Comparison of ENCODE assay signal across 15 cellular contexts in the genomic region with DNA sequence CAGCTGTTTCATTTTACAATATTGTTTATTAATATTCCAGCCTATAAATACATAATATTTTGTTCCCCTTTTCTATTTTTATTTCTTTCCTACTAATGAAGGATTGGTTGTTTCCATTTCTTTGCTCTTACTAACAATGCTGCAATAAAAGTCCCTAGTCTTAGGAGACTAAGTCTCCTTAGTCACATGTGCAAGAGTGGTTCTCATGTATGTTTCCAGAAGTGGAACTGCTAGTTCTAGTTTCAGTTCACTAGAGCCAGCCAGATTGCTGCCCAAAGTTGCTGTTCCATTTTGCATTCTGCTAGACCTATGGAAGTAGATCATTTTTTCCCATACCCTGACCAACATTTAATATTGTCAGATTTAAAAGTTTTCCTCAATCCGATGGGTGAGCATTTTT. TPM values are rescaled to one million over a fixed set of nuclear protein-coding genes. Genes with fewer than 3 reads are reported as not detected.
DNase-seq lines count a peak whose midpoint lies in the region; ATAC-seq, FAIRE-seq and TF ChIP-seq lines count a peak whose summit lies in the region.
"Had no signal": no experiment of that assay in that cellular context is flagged by ENCODE, and none has a peak within 500 bp of the region (broad histone marks: within the 10 kb centered on the region; RNA-seq: fewer than 3 reads in every experiment).

No MANE protein-coding gene starts in this region.

- H3K27me3 ChIP-seq in neural progenitor cell = no peaks in the 10 kb centered on the region

- no peaks in the 10 kb centered on the region for H4K20me1 ChIP-seq in neural progenitor cell (ENCODE audit: low read depth)

- CTCF ChIA-PET in activated CD4-positive, alpha-beta T cell treated with anti-CD3 and anti-CD28 coated beads, Interleukin-2, amount 10 ng/mL, durations not matched to agents 7 days and 5 days (lab: Charles Lee) = no interaction called here

- no peak overlapping the region for H2AFZ ChIP-seq in neural progenitor cell (replicated peaks)

- no peak for DNase-seq in GM18507 (ENCODE audit: extremely low spot score, insufficient read length, low read depth)
- DNase-seq in inferior parietal cortex (ENCODE audit: extremely low spot score) = peak; percentile 6
- no peak for DNase-seq in NCI-H2081 (lab: John Stamatoyannopoulos, UW)
- no peak for DNase-seq in activated CD4-positive, alpha-beta T cell treated with anti-CD3 and anti-CD28 coated beads, Interleukin-2, amount 10 ng/mL, durations not matched to agents 7 days and 5 days
- no peak for DNase-seq in neural progenitor cell (ENCODE audit: low spot score)
- DNase-seq in AG20443 (ENCODE audit: low spot score) = no peak
- DNase-seq: activated CD4-positive, CD25-positive, alpha-beta regulatory T cell; activated T-cell treated with anti-CD3 and anti-CD28 coated beads, Interleukin-2, amount 50 U/mL, for 1 hour; foreskin melanocyte; NCI-H524; stimulated activated CD4-positive, alpha-beta T cell treated with anti-CD3 and anti-CD28 coated beads, Interleukin-15, amount 100 ng/mL, for 24 hours had no signal

- H3K36me3 Mint-ChIP-seq in activated CD4-positive, alpha-beta T cell treated with anti-CD3 and anti-CD28 coated beads, Interleukin-2, amount 10 ng/mL, durations not matched to agents 7 days and 5 days (ENCODE audit: low read depth) = no peaks in the 10 kb centered on the region
- H3K36me3 Mint-ChIP-seq in neural progenitor cell = no peaks in the 10 kb centered on the region

- FAIRE-seq in GM18507 (lab: Jason Lieb, UNC) = peak; percentile 70
- FAIRE-seq: G401.6 had no signal

- H3K9me3 ChIP-seq in neural progenitor cell (ENCODE audit: low read depth) = no peaks in the 10 kb centered on the region

- no peaks in the 10 kb centered on the region for H3K36me3 ChIP-seq in neural progenitor cell

- POLR2A ChIA-PET in activated CD4-positive, alpha-beta T cell treated with anti-CD3 and anti-CD28 coated beads, Interleukin-2, amount 10 ng/mL, durations not matched to agents 7 days and 5 days (lab: Charles Lee) = no interaction called here

- no peak overlapping the region for H3K4me2 ChIP-seq in neural progenitor cell

- H3K9ac ChIP-seq in neural progenitor cell = no peak overlapping the region

- no peaks in the 10 kb centered on the region for H3K4me1 ChIP-seq in neural progenitor cell

- H3K4me3 ChIP-seq in neural progenitor cell = no peak overlapping the region
- H3K4me3 ChIP-seq: SK-N-MC had no signal

- no peak overlapping the region for H3K27ac Mint-ChIP-seq in activated CD4-positive, alpha-beta T cell treated with anti-CD3 and anti-CD28 coated beads, Interleukin-2, amount 10 ng/mL, durations not matched to agents 7 days and 5 days
- no peak overlapping the region for H3K27ac Mint-ChIP-seq in neural progenitor cell

- ATAC-seq in GM21576 (IDR thresholded peaks at IDR 0.05; ENCODE audit: unreplicated experiment) (peak; percentile 93), HG03354 (IDR thresholded peaks at IDR 0.05; ENCODE audit: poor library complexity, severe bottlenecking, unreplicated experiment) (peak; percentile 63)

- no peaks in the 10 kb centered on the region for H3K79me2 ChIP-seq in neural progenitor cell (ENCODE audit: low read depth)

- H3F3A ChIP-seq in neural progenitor cell (ENCODE audit: low read depth) = no peaks in the 10 kb centered on the region

- no peak for TF ChIP-seq CTCF in neural progenitor cell (IDR thresholded peaks at IDR 0.05)

- no peaks in the 10 kb centered on the region for H3K9me3 Mint-ChIP-seq in activated CD4-positive, alpha-beta T cell treated with anti-CD3 and anti-CD28 coated beads, Interleukin-2, amount 10 ng/mL, durations not matched to agents 7 days and 5 days
- H3K9me3 Mint-ChIP-seq in neural progenitor cell = no peaks in the 10 kb centered on the region

- no peak overlapping the region for H3K27ac ChIP-seq in neural progenitor cell
- H3K27ac ChIP-seq: SK-N-MC had no signal

- H3K4me1 Mint-ChIP-seq in activated CD4-positive, alpha-beta T cell treated with anti-CD3 and anti-CD28 coated beads, Interleukin-2, amount 10 ng/mL, durations not matched to agents 7 days and 5 days = no peaks in the 10 kb centered on the region
- no peaks in the 10 kb centered on the region for H3K4me1 Mint-ChIP-seq in neural progenitor cell

- H3K27me3 Mint-ChIP-seq in activated CD4-positive, alpha-beta T cell treated with anti-CD3 and anti-CD28 coated beads, Interleukin-2, amount 10 ng/mL, durations not matched to agents 7 days and 5 days = peaks cover 6% of the 10 kb centered on the region
- H3K27me3 Mint-ChIP-seq in neural progenitor cell (ENCODE audit: insufficient read depth, low read depth) = no peaks in the 10 kb centered on the region

- no peak overlapping the region for H3K4me3 Mint-ChIP-seq in activated CD4-positive, alpha-beta T cell treated with anti-CD3 and anti-CD28 coated beads, Interleukin-2, amount 10 ng/mL, durations not matched to agents 7 days and 5 days
- no peak overlapping the region for H3K4me3 Mint-ChIP-seq in neural progenitor cell

RNA-seq across cellular contexts. Expression of gene CNGA1, which starts 44.3 kb away (rescaled TPM):
- total RNA-seq in activated CD4-positive, alpha-beta T cell treated with anti-CD3 and anti-CD28 coated beads, Interleukin-2, amount 10 ng/mL, durations not matched to agents 7 days and 5 days = not detected
- total RNA-seq in neural progenitor cell (ENCODE audit: low replicate concordance) = 0.37 and 1.5 TPM in 2 replicates

RNA-seq across cellular contexts. Expression of gene NIPAL1, which starts 44.4 kb away (rescaled TPM):
- total RNA-seq in activated CD4-positive, alpha-beta T cell treated with anti-CD3 and anti-CD28 coated beads, Interleukin-2, amount 10 ng/mL, durations not matched to agents 7 days and 5 days = under 1 TPM; 0.57 to 0.62 TPM
- 0.84 and 1.2 TPM in 2 replicates for total RNA-seq in neural progenitor cell (ENCODE audit: low replicate concordance)

RNA-seq across cellular contexts. Expression of gene NFXL1, which starts 57.8 kb away (rescaled TPM):
- 10 to 100 TPM in 1 of 2 experiments, 1 to 10 TPM in 1; 9.0 to 10.6 TPM for total RNA-seq in activated CD4-positive, alpha-beta T cell treated with anti-CD3 and anti-CD28 coated beads, Interleukin-2, amount 10 ng/mL, durations not matched to agents 7 days and 5 days
- 18.1 and 33.2 TPM in 2 replicates for total RNA-seq in neural progenitor cell (ENCODE audit: low replicate concordance)
